ENCODE assay signal across 1 cellular context in the genomic region with DNA sequence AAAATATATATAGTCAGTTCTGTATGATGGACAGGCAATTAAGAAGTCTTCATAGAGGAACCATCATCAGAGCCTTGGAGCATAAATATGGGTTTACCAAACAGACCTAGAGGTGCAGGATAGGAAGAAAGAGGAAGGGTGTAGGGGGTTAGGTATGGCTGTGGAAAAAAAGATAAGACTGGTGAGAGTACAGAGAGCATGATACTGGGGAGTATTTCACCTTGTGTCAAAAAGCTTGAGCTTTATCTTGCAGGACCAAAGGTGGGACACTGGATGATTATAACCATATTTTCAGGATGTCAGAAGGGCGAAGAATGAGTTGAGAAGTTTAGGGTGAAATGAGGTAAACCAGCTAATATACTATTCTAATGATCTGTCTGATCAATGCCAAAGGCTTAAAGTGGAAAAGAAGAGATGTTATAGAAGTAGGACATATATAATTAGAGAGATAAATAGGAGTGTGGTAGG.
TF ChIP-seq lines count a peak whose summit lies in the region.

No MANE protein-coding gene starts in this region.

TF ChIP-seq in K562, 482 proteins besides CTCF, POLR2A, EP300 and RAD21 (continued from another document):
- TF ChIP-seq ZBTB40 (IDR thresholded peaks at IDR 0.05): 0 out of 2 replicates have a peak, but pooled peaks have one; percentile 15
- no peak for TF ChIP-seq ZBTB40 (CRISPR knock-in tag; IDR thresholded peaks at IDR 0.05)
- peak; percentile 60 for TF ChIP-seq MBD2 (IDR thresholded peaks at IDR 0.05; ENCODE audit: borderline replicate concordance, low read depth)
- no peak for TF ChIP-seq KDM4B (IDR thresholded peaks at IDR 0.05; ENCODE audit: borderline replicate concordance in 2 of 2, low read depth in 1 of 2)
- TF ChIP-seq, protein P1, sequence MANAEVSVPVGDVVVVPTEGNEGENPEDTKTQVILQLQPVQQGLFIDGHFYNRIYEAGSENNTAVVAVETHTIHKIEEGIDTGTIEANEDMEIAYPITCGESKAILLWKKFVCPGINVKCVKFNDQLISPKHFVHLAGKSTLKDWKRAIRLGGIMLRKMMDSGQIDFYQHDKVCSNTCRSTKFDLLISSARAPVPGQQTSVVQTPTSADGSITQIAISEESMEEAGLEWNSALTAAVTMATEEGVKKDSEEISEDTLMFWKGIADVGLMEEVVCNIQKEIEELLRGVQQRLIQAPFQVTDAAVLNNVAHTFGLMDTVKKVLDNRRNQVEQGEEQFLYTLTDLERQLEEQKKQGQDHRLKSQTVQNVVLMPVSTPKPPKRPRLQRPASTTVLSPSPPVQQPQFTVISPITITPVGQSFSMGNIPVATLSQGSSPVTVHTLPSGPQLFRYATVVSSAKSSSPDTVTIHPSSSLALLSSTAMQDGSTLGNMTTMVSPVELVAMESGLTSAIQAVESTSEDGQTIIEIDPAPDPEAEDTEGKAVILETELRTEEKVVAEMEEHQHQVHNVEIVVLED (CRISPR knock-in tag; IDR thresholded peaks at IDR 0.05): no peak
- TF ChIP-seq MYNN (IDR thresholded peaks at IDR 0.05): no peak
- no peak for TF ChIP-seq MYNN (CRISPR knock-in tag; IDR thresholded peaks at IDR 0.05)
- TF ChIP-seq, protein P2, sequence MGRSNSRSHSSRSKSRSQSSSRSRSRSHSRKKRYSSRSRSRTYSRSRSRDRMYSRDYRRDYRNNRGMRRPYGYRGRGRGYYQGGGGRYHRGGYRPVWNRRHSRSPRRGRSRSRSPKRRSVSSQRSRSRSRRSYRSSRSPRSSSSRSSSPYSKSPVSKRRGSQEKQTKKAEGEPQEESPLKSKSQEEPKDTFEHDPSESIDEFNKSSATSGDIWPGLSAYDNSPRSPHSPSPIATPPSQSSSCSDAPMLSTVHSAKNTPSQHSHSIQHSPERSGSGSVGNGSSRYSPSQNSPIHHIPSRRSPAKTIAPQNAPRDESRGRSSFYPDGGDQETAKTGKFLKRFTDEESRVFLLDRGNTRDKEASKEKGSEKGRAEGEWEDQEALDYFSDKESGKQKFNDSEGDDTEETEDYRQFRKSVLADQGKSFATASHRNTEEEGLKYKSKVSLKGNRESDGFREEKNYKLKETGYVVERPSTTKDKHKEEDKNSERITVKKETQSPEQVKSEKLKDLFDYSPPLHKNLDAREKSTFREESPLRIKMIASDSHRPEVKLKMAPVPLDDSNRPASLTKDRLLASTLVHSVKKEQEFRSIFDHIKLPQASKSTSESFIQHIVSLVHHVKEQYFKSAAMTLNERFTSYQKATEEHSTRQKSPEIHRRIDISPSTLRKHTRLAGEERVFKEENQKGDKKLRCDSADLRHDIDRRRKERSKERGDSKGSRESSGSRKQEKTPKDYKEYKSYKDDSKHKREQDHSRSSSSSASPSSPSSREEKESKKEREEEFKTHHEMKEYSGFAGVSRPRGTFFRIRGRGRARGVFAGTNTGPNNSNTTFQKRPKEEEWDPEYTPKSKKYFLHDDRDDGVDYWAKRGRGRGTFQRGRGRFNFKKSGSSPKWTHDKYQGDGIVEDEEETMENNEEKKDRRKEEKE (IDR thresholded peaks at IDR 0.05; ENCODE audit: borderline replicate concordance in 1 of 2, control insufficient read depth in 1 of 2, low read depth in 2 of 2, low read length in 1 of 2): no peak
- no peak for TF ChIP-seq ZNF277 (CRISPR knock-in tag; IDR thresholded peaks at IDR 0.05; ENCODE audit: borderline replicate concordance)
- no peak for TF ChIP-seq ZNF639 (CRISPR knock-in tag; conservative IDR thresholded peaks at IDR 0.05 in 1 of 2, IDR thresholded peaks at IDR 0.05 in 1 of 2)
- no peak for TF ChIP-seq ZNF778 (CRISPR knock-in tag; IDR thresholded peaks at IDR 0.05)
- TF ChIP-seq SREBF2 (CRISPR knock-in tag; IDR thresholded peaks at IDR 0.05): no peak
- no peak for TF ChIP-seq ZNF699 (CRISPR knock-in tag; IDR thresholded peaks at IDR 0.05; ENCODE audit: insufficient replicate concordance)
- no peak for TF ChIP-seq POLR3G (IDR thresholded peaks at IDR 0.05; ENCODE audit: extremely low read depth, insufficient read length, insufficient replicate concordance)
